15 cellular contexts compared by ENCODE assay signal in genomic region chr6:143611580-143611979, GRCh38.
"Had no signal": no experiment of that assay in that cellular context is flagged by ENCODE, and none has a peak within 500 bp of the region (broad histone marks: within the 10 kb centered on the region; RNA-seq: fewer than 3 reads in every experiment).

No MANE protein-coding gene starts in this region.

- H3K27ac ChIP-seq: heart left ventricle, spleen, suprapubic skin, thyroid gland, upper lobe of left lung, uterus had no signal

- ATAC-seq: esophagus mucosa; heart left ventricle; left colon; naive thymus-derived CD4-positive, alpha-beta T cell; sciatic nerve had no signal

- H3K4me3 ChIP-seq: heart left ventricle, spleen, suprapubic skin, thyroid gland, upper lobe of left lung, uterus had no signal

- H3K27me3 Mint-ChIP-seq: naive thymus-derived CD4-positive, alpha-beta T cell had no signal

- H3K36me3 ChIP-seq: heart left ventricle, spleen, suprapubic skin, thyroid gland, upper lobe of left lung, uterus had no signal

- H3K9me3 ChIP-seq: heart left ventricle, spleen, suprapubic skin, thyroid gland, upper lobe of left lung, uterus had no signal

- H3K27me3 ChIP-seq: heart left ventricle, spleen, suprapubic skin, thyroid gland, upper lobe of left lung, uterus had no signal

- H3K4me1 ChIP-seq: suprapubic skin, uterus had no signal

- DNase-seq: effector memory CD4-positive, alpha-beta T cell; heart left ventricle; hippocampal formation; left colon; naive thymus-derived CD4-positive, alpha-beta T cell; posterior cingulate gyrus; spleen; stimulated activated CD4-positive, alpha-beta T cell treated with anti-CD3 and anti-CD28 coated beads, Interleukin-4, amount 100 ng/mL, for 4 hours; stimulated activated naive CD4-positive, alpha-beta T cell; thyroid gland; upper lobe of left lung; uterus had no signal
